ENCODE assay signal across 20 cellular contexts in the genomic region with DNA sequence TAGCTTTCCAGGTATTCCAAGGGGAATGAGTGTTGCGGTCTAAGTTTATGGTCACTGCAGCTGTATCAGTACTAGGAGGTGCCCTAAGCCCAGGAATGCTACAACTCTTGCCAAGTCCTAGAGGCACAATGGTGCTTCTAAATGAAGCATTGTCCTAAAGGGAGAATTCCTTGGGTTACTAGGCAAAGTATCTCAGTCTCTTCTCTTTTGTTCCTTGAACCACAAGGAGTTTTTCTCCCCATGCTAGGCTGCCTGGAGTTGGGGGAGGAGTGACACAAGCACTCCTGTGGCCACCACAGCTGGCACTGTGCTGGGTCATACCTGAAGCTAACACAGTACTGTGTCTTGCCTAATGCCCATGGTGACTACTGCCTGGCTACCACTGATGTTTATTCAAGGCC. TPM values are rescaled to one million over a fixed set of nuclear protein-coding genes. Genes with fewer than 3 reads are reported as not detected.
DNase-seq lines count a peak whose midpoint lies in the region; ATAC-seq, FAIRE-seq and TF ChIP-seq lines count a peak whose summit lies in the region.
"Had no signal": no experiment of that assay in that cellular context is flagged by ENCODE, and none has a peak within 500 bp of the region (broad histone marks: within the 10 kb centered on the region; RNA-seq: fewer than 3 reads in every experiment).

No MANE protein-coding gene starts in this region.

- CTCF ChIA-PET in HepG2 (lab: Yijun Ruan, JAX; ENCODE audit: low intra/inter-chr PET ratio, low total read pairs): no interaction called here

- WGBS in liver: 99% methylated on average over 1 of the region's 1 CpG
- WGBS in HepG2 (ENCODE audit: low lambda C conversion rate): 60% methylated on average over 1 of the region's 1 CpG

- no peak overlapping the region for H3K4me2 ChIP-seq in HepG2 (ENCODE audit: low read depth, low read length)
- H3K4me2 ChIP-seq: KMS-11 had no signal

- intact Hi-C loops in HepG2 (cut with micrococcal nuclease; ENCODE audit: unreplicated experiment): no loop called here

- no TSS peak for BruUV-seq in HepG2 (replicated peaks; lab: Mats Ljungman, UMichigan)

- ATAC-seq in HepG2 (no peak), left lobe of liver (peak; percentile 93), HG02884 (IDR thresholded peaks at IDR 0.05; ENCODE audit: unreplicated experiment) (no peak), HG03139 (IDR thresholded peaks at IDR 0.05; ENCODE audit: unreplicated experiment) (no peak)

- H3K4me3 ChIP-seq in liver (ENCODE audit: low read depth in 1 of 3, low read length in 3 of 3) (no peak overlapping the region), HepG2 (replicated peaks in 1 of 3; ENCODE audit: insufficient read depth in 1 of 3, low read depth in 2 of 3, low read length in 3 of 3) (no peak overlapping the region), bronchial epithelial cell (ENCODE audit: low read depth, low read length) (no peak overlapping the region)
- H3K4me3 ChIP-seq: HAP-1, MG63, SJSA1 had no signal

- H3K9me3 ChIP-seq in liver (ENCODE audit: control insufficient read depth in 4 of 4, low read length in 3 of 4): no peaks in the 10 kb centered on the region
- no peaks in the 10 kb centered on the region for H3K9me3 ChIP-seq in HepG2 (ENCODE audit: low read length)
- H3K9me3 ChIP-seq: HAP-1, MG63, SJSA1 had no signal

- H3K27me3 ChIP-seq in liver (ENCODE audit: control insufficient read depth in 4 of 4, insufficient read depth in 4 of 4, low read length in 3 of 4) (no peaks in the 10 kb centered on the region), HepG2 (ENCODE audit: control insufficient read depth in 1 of 2, insufficient read depth in 2 of 2, low read length in 2 of 2) (no peaks in the 10 kb centered on the region), bronchial epithelial cell (ENCODE audit: control insufficient read depth, insufficient read depth, low read length) (no peaks in the 10 kb centered on the region)
- H3K27me3 ChIP-seq: MG63, SJSA1 had no signal

- POLR2A ChIA-PET in HepG2 (lab: Yijun Ruan, JAX): no interaction called here

- no peaks in the 10 kb centered on the region for H3K79me2 ChIP-seq in HepG2 (ENCODE audit: insufficient read depth, low read length)

- no peak for TF ChIP-seq CTCF in liver (IDR thresholded peaks at IDR 0.05; ENCODE audit: low read depth, low read length, missing input control)
- TF ChIP-seq CTCF in HepG2 (CRISPR knock-in tag; IDR thresholded peaks at IDR 0.05): no peak
- no peak for TF ChIP-seq CTCF in bronchial epithelial cell (IDR thresholded peaks at IDR 0.05; ENCODE audit: insufficient read depth, low read length, severe bottlenecking)

- no peaks in the 10 kb centered on the region for H4K20me1 ChIP-seq in HepG2 (ENCODE audit: insufficient read depth, low read length)

- no peak for TF ChIP-seq EP300 in HepG2 (IDR thresholded peaks at IDR 0.05; ENCODE audit: low read depth in 2 of 2, low read length in 2 of 2)
- no peak for TF ChIP-seq EP300 in HepG2 (CRISPR knock-in tag; IDR thresholded peaks at IDR 0.05; ENCODE audit: borderline replicate concordance)

- no peak for DNase-seq in HepG2 (ENCODE audit: low spot score)
- peak; percentile 90 for DNase-seq in bronchial epithelial cell (ENCODE audit: low read depth)
- peak; percentile 60 for DNase-seq in left lobe of liver (ENCODE audit: low spot score)
- peak; percentile 54 for DNase-seq in urothelium cell line (ENCODE audit: low spot score)
- no peak for DNase-seq in Ammon's horn (ENCODE audit: low spot score)
- DNase-seq: MG63, NCI-H1092, NCI-H146, NCI-H2107, NCI-H226, NCI-H526 had no signal

- peaks cover 2 to 40% (median 15%) of the 10 kb centered on the region in 4 donors for H3K36me3 ChIP-seq in liver (ENCODE audit: control insufficient read depth in 4 of 4, insufficient read depth in 3 of 4, low read depth in 1 of 4, low read length in 3 of 4)
- H3K36me3 ChIP-seq in HepG2 (replicated peaks in 1 of 2; ENCODE audit: control insufficient read depth in 1 of 2, insufficient read depth in 2 of 2, low read length in 2 of 2): no peaks in the 10 kb centered on the region
- H3K36me3 ChIP-seq in bronchial epithelial cell (ENCODE audit: control insufficient read depth, insufficient read depth, low read length): no peaks in the 10 kb centered on the region
- H3K36me3 ChIP-seq: HAP-1, MG63, SJSA1 had no signal

- no peak overlapping the region for H2AFZ ChIP-seq in HepG2 (ENCODE audit: low read length)

- no peak for TF ChIP-seq POLR2A in HepG2 (IDR thresholded peaks at IDR 0.05; ENCODE audit: insufficient read depth in 1 of 2, low read depth in 2 of 2, low read length in 2 of 2)

- H3K4me1 ChIP-seq in liver (ENCODE audit: control insufficient read depth in 4 of 4, insufficient read depth in 4 of 4, low read length in 3 of 4) (no peaks in the 10 kb centered on the region), HepG2 (ENCODE audit: insufficient read depth, low read length) (no peaks in the 10 kb centered on the region)
- H3K4me1 ChIP-seq: HAP-1, SJSA1 had no signal

- H3K27ac ChIP-seq in liver (ENCODE audit: low read depth in 1 of 2, low read length in 2 of 2) (no peak overlapping the region), HepG2 (ENCODE audit: extremely low read length, insufficient read depth, low read length) (no peak overlapping the region)
- H3K27ac ChIP-seq: C4-2B, KMS-11, SJSA1 had no signal

- H3K9ac ChIP-seq in liver (ENCODE audit: low read depth in 1 of 2, low read length in 2 of 2) (no peak overlapping the region), HepG2 (ENCODE audit: insufficient read depth, low read depth, low read length) (no peak overlapping the region)
- H3K9ac ChIP-seq: KMS-11 had no signal

- TF ChIP-seq RAD21 in liver (IDR thresholded peaks at IDR 0.05) (no peak), HepG2 (CRISPR knock-in tag; IDR thresholded peaks at IDR 0.05) (no peak)

- FAIRE-seq in HepG2 (lab: Jason Lieb, UNC) (no peak), bronchial epithelial cell (lab: Jason Lieb, UNC) (no peak), urothelium cell line (lab: Jason Lieb, UNC) (peak; percentile 35)
- FAIRE-seq: A204.1, GM19239 had no signal

- in situ Hi-C loops in HepG2 (cut with HindIII; ENCODE audit: extremely low pct_ligation_motif_present, low pct_unique_long_range_greater_than_20kb): no loop called here

RNA-seq across cellular contexts. Expression of gene KMO, which starts 50.7 kb away (rescaled TPM):
- total RNA-seq in liver: 10 to 100 TPM; 10.2 to 24.7 TPM
- polyA plus RNA-seq in liver: 10 to 100 TPM; 14.5 to 37.3 TPM
- total RNA-seq in HepG2 (2016; rRNA removed; fragmentation: Illumina TruSeq; extraction: Trizol): not detected in 2 replicates
- total RNA-seq in HepG2 (2016; cell fraction: cytosol; rRNA removed; fragmentation: Illumina TruSeq; extraction: Trizol; ENCODE audit: low read depth): not detected in 2 replicates
- not detected in 2 replicates for total RNA-seq in HepG2 (2016; cell fraction: insoluble cytoplasmic fraction; rRNA removed; fragmentation: Illumina TruSeq; extraction: Trizol)
- not detected in 2 replicates for total RNA-seq in HepG2 (2016; cell fraction: membrane; rRNA removed; fragmentation: Illumina TruSeq; extraction: Trizol)
- not detected in 2 replicates for total RNA-seq in HepG2 (2016; cell fraction: nucleus; rRNA removed; fragmentation: Illumina TruSeq; extraction: Trizol)
- 0.01 TPM in 2 replicates for polyA plus RNA-seq in HepG2 (2011; rRNA removed)
- polyA plus RNA-seq in HepG2 (2011; cell fraction: cytosol; rRNA removed): 0.12 TPM in 1 of 2 replicates, not detected in the other
- not detected in 2 replicates for polyA plus RNA-seq in HepG2 (2011; cell fraction: nucleus; rRNA removed)
- polyA plus RNA-seq in HepG2 (2012): 0.07 and 0.08 TPM in 2 replicates
- polyA plus RNA-seq in HepG2 (2016; cell fraction: cytosol; fragmentation: Illumina TruSeq; extraction: Trizol; ENCODE audit: low read depth): not detected in 2 replicates
- not detected in 2 replicates for polyA plus RNA-seq in HepG2 (2016; cell fraction: insoluble cytoplasmic fraction; fragmentation: Illumina TruSeq; extraction: Trizol; ENCODE audit: low read depth)
- not detected in 2 replicates for polyA plus RNA-seq in HepG2 (2016; cell fraction: membrane; fragmentation: Illumina TruSeq; extraction: Trizol; ENCODE audit: low read depth)
- polyA plus RNA-seq in HepG2 (2016; cell fraction: nucleus; fragmentation: Illumina TruSeq; extraction: Trizol; ENCODE audit: insufficient read depth, low read depth): not detected in 2 replicates
- not detected in 2 replicates for polyA minus RNA-seq in HepG2 (2011; rRNA and poly(A)+ RNA removed; ENCODE audit: low replicate concordance)
- polyA minus RNA-seq in HepG2 (2011; cell fraction: cytosol; rRNA and poly(A)+ RNA removed): not detected in 2 replicates
- not detected in 2 replicates for polyA minus RNA-seq in HepG2 (2011; cell fraction: nucleus; rRNA and poly(A)+ RNA removed)
- not detected in 2 replicates for total RNA-seq in bronchial epithelial cell
- total RNA-seq in left lobe of liver: 37.5 TPM

RNA-seq across cellular contexts. Expression of gene CHML, which starts 57.2 kb away (rescaled TPM):
- 1 to 10 TPM; 5.6 to 8.1 TPM for total RNA-seq in liver
- 1 to 10 TPM in 1 of 2 donors, under 1 TPM in 1; 0.53 to 1.0 TPM for polyA plus RNA-seq in liver
- 16.7 and 21.0 TPM in 2 replicates for total RNA-seq in HepG2 (2016; rRNA removed; fragmentation: Illumina TruSeq; extraction: Trizol)
- total RNA-seq in HepG2 (2016; cell fraction: cytosol; rRNA removed; fragmentation: Illumina TruSeq; extraction: Trizol; ENCODE audit: low read depth): 1.2 and 1.5 TPM in 2 replicates
- 15.5 and 19.9 TPM in 2 replicates for total RNA-seq in HepG2 (2016; cell fraction: insoluble cytoplasmic fraction; rRNA removed; fragmentation: Illumina TruSeq; extraction: Trizol)
- total RNA-seq in HepG2 (2016; cell fraction: membrane; rRNA removed; fragmentation: Illumina TruSeq; extraction: Trizol): 7.3 TPM in 2 replicates
- 27.0 and 27.7 TPM in 2 replicates for total RNA-seq in HepG2 (2016; cell fraction: nucleus; rRNA removed; fragmentation: Illumina TruSeq; extraction: Trizol)
- 5.2 TPM in 2 replicates for polyA plus RNA-seq in HepG2 (2011; rRNA removed)
- 2.2 and 2.7 TPM in 2 replicates for polyA plus RNA-seq in HepG2 (2011; cell fraction: cytosol; rRNA removed)
- 7.1 and 7.8 TPM in 2 replicates for polyA plus RNA-seq in HepG2 (2011; cell fraction: nucleus; rRNA removed)
- polyA plus RNA-seq in HepG2 (2012): 7.1 and 8.1 TPM in 2 replicates
- 0.27 and 0.35 TPM in 2 replicates for polyA plus RNA-seq in HepG2 (2016; cell fraction: cytosol; fragmentation: Illumina TruSeq; extraction: Trizol; ENCODE audit: low read depth)
- polyA plus RNA-seq in HepG2 (2016; cell fraction: insoluble cytoplasmic fraction; fragmentation: Illumina TruSeq; extraction: Trizol; ENCODE audit: low read depth): 9.8 and 11.3 TPM in 2 replicates
- 1.2 and 1.6 TPM in 2 replicates for polyA plus RNA-seq in HepG2 (2016; cell fraction: membrane; fragmentation: Illumina TruSeq; extraction: Trizol; ENCODE audit: low read depth)
- 16.7 and 19.0 TPM in 2 replicates for polyA plus RNA-seq in HepG2 (2016; cell fraction: nucleus; fragmentation: Illumina TruSeq; extraction: Trizol; ENCODE audit: insufficient read depth, low read depth)
- polyA minus RNA-seq in HepG2 (2011; rRNA and poly(A)+ RNA removed; ENCODE audit: low replicate concordance): 34.4 and 211 TPM in 2 replicates
- polyA minus RNA-seq in HepG2 (2011; cell fraction: cytosol; rRNA and poly(A)+ RNA removed): 8.0 and 11.1 TPM in 2 replicates
- polyA minus RNA-seq in HepG2 (2011; cell fraction: nucleus; rRNA and poly(A)+ RNA removed): 44.5 and 48.6 TPM in 2 replicates
- 11.1 and 12.9 TPM in 2 replicates for total RNA-seq in bronchial epithelial cell
- 2.1 TPM for total RNA-seq in left lobe of liver

RNA-seq across cellular contexts. Expression of gene OPN3, which starts 57.2 kb away (rescaled TPM):
- total RNA-seq in liver (10 to 100 TPM; 17.7 to 19.1 TPM), HepG2 (2016; rRNA removed; fragmentation: Illumina TruSeq; extraction: Trizol) (17.2 and 17.4 TPM in 2 replicates), bronchial epithelial cell (14.7 and 23.8 TPM in 2 replicates), left lobe of liver (15.3 TPM)
- polyA plus RNA-seq in liver (10 to 100 TPM; 11.3 to 13.3 TPM), HepG2 (2011; rRNA removed) (15.8 and 23.0 TPM in 2 replicates)
- 10.2 and 13.6 TPM in 2 replicates for total RNA-seq in HepG2 (2016; cell fraction: cytosol; rRNA removed; fragmentation: Illumina TruSeq; extraction: Trizol; ENCODE audit: low read depth)
- 16.6 and 16.7 TPM in 2 replicates for total RNA-seq in HepG2 (2016; cell fraction: insoluble cytoplasmic fraction; rRNA removed; fragmentation: Illumina TruSeq; extraction: Trizol)
- 27.6 and 32.6 TPM in 2 replicates for total RNA-seq in HepG2 (2016; cell fraction: membrane; rRNA removed; fragmentation: Illumina TruSeq; extraction: Trizol)
- total RNA-seq in HepG2 (2016; cell fraction: nucleus; rRNA removed; fragmentation: Illumina TruSeq; extraction: Trizol): 9.9 and 12.6 TPM in 2 replicates
- 11.8 and 19.2 TPM in 2 replicates for polyA plus RNA-seq in HepG2 (2011; cell fraction: cytosol; rRNA removed)
- 5.3 and 5.8 TPM in 2 replicates for polyA plus RNA-seq in HepG2 (2011; cell fraction: nucleus; rRNA removed)
- polyA plus RNA-seq in HepG2 (2012): 19.0 and 21.9 TPM in 2 replicates
- polyA plus RNA-seq in HepG2 (2016; cell fraction: cytosol; fragmentation: Illumina TruSeq; extraction: Trizol; ENCODE audit: low read depth): 16.5 and 18.0 TPM in 2 replicates
- polyA plus RNA-seq in HepG2 (2016; cell fraction: insoluble cytoplasmic fraction; fragmentation: Illumina TruSeq; extraction: Trizol; ENCODE audit: low read depth): 21.8 and 24.0 TPM in 2 replicates
- 30.5 and 31.8 TPM in 2 replicates for polyA plus RNA-seq in HepG2 (2016; cell fraction: membrane; fragmentation: Illumina TruSeq; extraction: Trizol; ENCODE audit: low read depth)
- 23.1 and 23.3 TPM in 2 replicates for polyA plus RNA-seq in HepG2 (2016; cell fraction: nucleus; fragmentation: Illumina TruSeq; extraction: Trizol; ENCODE audit: insufficient read depth, low read depth)
- 13.5 and 35.7 TPM in 2 replicates for polyA minus RNA-seq in HepG2 (2011; rRNA and poly(A)+ RNA removed; ENCODE audit: low replicate concordance)
- 8.9 and 10.1 TPM in 2 replicates for polyA minus RNA-seq in HepG2 (2011; cell fraction: cytosol; rRNA and poly(A)+ RNA removed)
- 7.6 and 10.9 TPM in 2 replicates for polyA minus RNA-seq in HepG2 (2011; cell fraction: nucleus; rRNA and poly(A)+ RNA removed)

Comparison
In these comparisons a context has a peak if more than half of its experiments do, and no peak if none do; other contexts are left out.
1. RNA of gene KMO, which starts 50.7 kb away (total RNA-seq): 37.5 TPM in left lobe of liver (single experiment) and 10.2 to 24.7 TPM in liver; not detected in HepG2 and not detected in bronchial epithelial cell; every median in the first group is over 10 times any median in the second.
2. DNase-seq: peak in bronchial epithelial cell (single experiment), left lobe of liver (single experiment) and urothelium cell line (single experiment); none in HepG2 (single experiment) and Ammon's horn (single experiment).